Comparison of ENCODE assay signal across 8 cellular contexts in the genomic region with DNA sequence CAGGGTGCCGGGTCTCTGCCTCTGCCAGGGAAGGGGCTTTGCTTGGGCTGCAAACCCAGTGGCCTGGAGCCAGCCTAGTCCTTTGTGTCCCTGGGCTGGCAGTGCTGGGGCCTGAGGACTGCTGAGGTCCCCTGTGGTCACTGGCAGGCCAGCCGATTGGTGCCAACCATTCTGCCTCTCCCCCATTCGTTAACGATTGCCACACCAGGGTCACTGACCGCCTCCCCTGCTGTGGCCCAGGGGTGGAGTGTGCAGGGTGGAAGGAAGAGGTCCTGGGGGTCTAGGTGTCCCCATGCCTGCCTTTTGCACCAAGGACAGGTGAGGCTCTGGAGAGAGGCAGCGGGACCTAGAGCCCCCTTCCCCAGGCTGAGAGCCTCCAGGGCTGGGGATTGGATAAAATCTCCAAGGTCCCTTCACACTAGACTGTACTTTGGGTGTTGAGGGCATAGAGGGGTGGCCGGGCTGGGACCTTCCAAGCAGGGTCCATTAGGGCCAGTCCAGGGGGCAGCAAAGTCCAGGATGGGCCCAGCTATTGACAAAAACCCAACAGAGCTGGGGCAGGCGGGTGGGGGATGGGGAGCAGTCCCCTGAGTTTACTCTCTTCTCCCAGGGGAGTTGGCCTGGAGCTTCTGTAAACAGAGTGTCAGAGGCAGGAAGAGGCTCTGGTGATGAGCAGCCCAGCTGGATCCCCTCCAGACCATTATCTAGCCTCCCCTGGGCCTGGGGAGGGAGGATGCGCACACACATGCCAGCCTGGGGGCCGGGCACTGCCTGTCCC. TPM values are rescaled to one million over a fixed set of nuclear protein-coding genes. Genes with fewer than 3 reads are reported as not detected.
DNase-seq lines count a peak whose midpoint lies in the region; ATAC-seq and TF ChIP-seq lines count a peak whose summit lies in the region.

No MANE protein-coding gene starts in this region.

- TF ChIP-seq CTCF in SK-N-SH (IDR thresholded peaks at IDR 0.05) (no peak), foreskin keratinocyte (conservative IDR thresholded peaks at IDR 0.05) (no peak)

- H3K9me3 Mint-ChIP-seq in activated naive CD4-positive, alpha-beta T cell treated with anti-CD3 and anti-CD28 coated beads, Interleukin-2, amount 50 U/mL, for 24 hours: no peaks in the 10 kb centered on the region

- H3K9me2 ChIP-seq in SK-N-SH: no peaks in the 10 kb centered on the region

- in situ Hi-C loops in G401 (cut with HindIII; ENCODE audit: low sequenced_read_pairs): no loop called here

- H3K36me3 ChIP-seq in SK-N-SH (replicated peaks in 1 of 2; ENCODE audit: control insufficient read depth in 1 of 2, insufficient read depth in 2 of 2, low read length in 1 of 2): peaks cover 0 to under 1% of the 10 kb centered on the region in 2 experiments

- peak overlapping the region; percentile 64 for H3K9ac ChIP-seq in SK-N-SH

- peaks cover 17% of the 10 kb centered on the region for H3F3A ChIP-seq in SK-N-SH (replicated peaks; ENCODE audit: insufficient read depth)

- H3K27me3 ChIP-seq in SK-N-SH (ENCODE audit: insufficient read depth) (no peaks in the 10 kb centered on the region), foreskin keratinocyte (no peaks in the 10 kb centered on the region)

- peak overlapping the region; percentile 91 for H3K4me2 ChIP-seq in SK-N-SH

- peaks cover 54% of the 10 kb centered on the region for H3K79me2 ChIP-seq in SK-N-SH (ENCODE audit: insufficient read depth)

- CTCF ChIA-PET in SK-N-SH (lab: Yijun Ruan, JAX): interaction anchor here (0.9 to 32.1 kb wide), 8 partner anchors 9 to 119 kb away, joined by 4 to 558 read pairs (median 7); no protein-coding TSS in a partner anchor

- TF ChIP-seq EP300 in SK-N-SH (IDR thresholded peaks at IDR 0.05; ENCODE audit: borderline replicate concordance in 1 of 2, low read depth in 1 of 2, low read length in 1 of 2): peak; percentile 50 to 60; a peak in 3 of 4 replicates

- WGBS in SK-N-SH (ENCODE audit: low lambda C conversion rate): 7% methylated on average over 4 of the region's 10 CpGs

- H3K4me1 Mint-ChIP-seq in activated naive CD4-positive, alpha-beta T cell treated with anti-CD3 and anti-CD28 coated beads, Interleukin-2, amount 50 U/mL, for 24 hours: peaks cover 14% of the 10 kb centered on the region

- TF ChIP-seq RAD21 in SK-N-SH (IDR thresholded peaks at IDR 0.05; ENCODE audit: low read length): no peak

- H3K4me3 Mint-ChIP-seq in activated naive CD4-positive, alpha-beta T cell treated with anti-CD3 and anti-CD28 coated beads, Interleukin-2, amount 50 U/mL, for 24 hours: peak overlapping the region; percentile 82

- H4K20me1 ChIP-seq in SK-N-SH (ENCODE audit: insufficient read depth): peaks cover 33% of the 10 kb centered on the region

- POLR2A ChIA-PET in SK-N-SH (lab: Yijun Ruan, JAX): interaction anchor here (0.8 to 3.4 kb wide), 6 partner anchors 9 to 38 kb away, joined by 3 to 28 read pairs (median 4); no protein-coding TSS in a partner anchor

- ATAC-seq in foreskin keratinocyte (no peak), HG02973 (IDR thresholded peaks at IDR 0.05; ENCODE audit: unreplicated experiment) (no peak), GM18909 (IDR thresholded peaks at IDR 0.05; ENCODE audit: poor library complexity, unreplicated experiment) (no peak)

- H3K9me3 ChIP-seq in SK-N-SH: no peaks in the 10 kb centered on the region

- H3K4me1 ChIP-seq in SK-N-SH (ENCODE audit: control insufficient read depth in 1 of 2, insufficient read depth in 2 of 2, low read depth in 1 of 2, low read length in 1 of 2) (peaks cover 44 to 82% of the 10 kb centered on the region in 2 experiments), foreskin keratinocyte (peaks cover 19% of the 10 kb centered on the region)

- H3K4me3 ChIP-seq in SK-N-SH (ENCODE audit: low read depth in 2 of 2, low read length in 1 of 2): peak overlapping the region; percentile 77 to 92

- no peak overlapping the region for H2AFZ ChIP-seq in SK-N-SH (ENCODE audit: low read depth)

- H3K27ac ChIP-seq in SK-N-SH (ENCODE audit: low read depth in 2 of 2, low read length in 1 of 2) (peak overlapping the region; percentile 83), foreskin keratinocyte (no peak overlapping the region)

- no peaks in the 10 kb centered on the region for H3K27me3 Mint-ChIP-seq in activated naive CD4-positive, alpha-beta T cell treated with anti-CD3 and anti-CD28 coated beads, Interleukin-2, amount 50 U/mL, for 24 hours

- H3K36me3 Mint-ChIP-seq in activated naive CD4-positive, alpha-beta T cell treated with anti-CD3 and anti-CD28 coated beads, Interleukin-2, amount 50 U/mL, for 24 hours: no peaks in the 10 kb centered on the region

- no peak for DNase-seq in activated naive CD4-positive, alpha-beta T cell treated with anti-CD3 and anti-CD28 coated beads, Interleukin-2, amount 50 U/mL, for 16 hours
- DNase-seq in SK-N-SH: peak; percentile 85
- DNase-seq in foreskin keratinocyte: peak; percentile 18 to 33
- DNase-seq in retina: peak; percentile 21
- no peak for DNase-seq in G401 (ENCODE audit: low spot score)

- no peak overlapping the region for H3K27ac Mint-ChIP-seq in activated naive CD4-positive, alpha-beta T cell treated with anti-CD3 and anti-CD28 coated beads, Interleukin-2, amount 50 U/mL, for 24 hours

TF ChIP-seq in SK-N-SH, 30 proteins besides CTCF, POLR2A, EP300 and RAD21:
- TF ChIP-seq MXI1 (IDR thresholded peaks at IDR 0.05; ENCODE audit: low read depth, low read length): peak; percentile 74; the same call in 1 of the 2 replicates
- no peak for TF ChIP-seq ELF1 (IDR thresholded peaks at IDR 0.05)
- peak; percentile 86 for TF ChIP-seq NFIC (IDR thresholded peaks at IDR 0.05; ENCODE audit: borderline replicate concordance)
- 0 out of 2 replicates have a peak, but pooled peaks have one; percentile 43 for TF ChIP-seq POLR2AphosphoS5 (IDR thresholded peaks at IDR 0.05; ENCODE audit: low read depth, low read length)
- TF ChIP-seq, protein P1, sequence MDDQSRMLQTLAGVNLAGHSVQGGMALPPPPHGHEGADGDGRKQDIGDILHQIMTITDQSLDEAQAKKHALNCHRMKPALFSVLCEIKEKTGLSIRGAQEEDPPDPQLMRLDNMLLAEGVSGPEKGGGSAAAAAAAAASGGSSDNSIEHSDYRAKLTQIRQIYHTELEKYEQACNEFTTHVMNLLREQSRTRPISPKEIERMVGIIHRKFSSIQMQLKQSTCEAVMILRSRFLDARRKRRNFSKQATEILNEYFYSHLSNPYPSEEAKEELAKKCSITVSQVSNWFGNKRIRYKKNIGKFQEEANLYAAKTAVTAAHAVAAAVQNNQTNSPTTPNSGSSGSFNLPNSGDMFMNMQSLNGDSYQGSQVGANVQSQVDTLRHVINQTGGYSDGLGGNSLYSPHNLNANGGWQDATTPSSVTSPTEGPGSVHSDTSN (IDR thresholded peaks at IDR 0.05): peak; percentile 67
- TF ChIP-seq, protein P2, sequence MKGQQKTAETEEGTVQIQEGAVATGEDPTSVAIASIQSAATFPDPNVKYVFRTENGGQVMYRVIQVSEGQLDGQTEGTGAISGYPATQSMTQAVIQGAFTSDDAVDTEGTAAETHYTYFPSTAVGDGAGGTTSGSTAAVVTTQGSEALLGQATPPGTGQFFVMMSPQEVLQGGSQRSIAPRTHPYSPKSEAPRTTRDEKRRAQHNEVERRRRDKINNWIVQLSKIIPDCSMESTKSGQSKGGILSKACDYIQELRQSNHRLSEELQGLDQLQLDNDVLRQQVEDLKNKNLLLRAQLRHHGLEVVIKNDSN (IDR thresholded peaks at IDR 0.05; ENCODE audit: borderline replicate concordance, low read depth): no peak
- TF ChIP-seq RXRA (IDR thresholded peaks at IDR 0.05; ENCODE audit: borderline replicate concordance, low read depth): no peak; the same call in 1 of the 2 replicates
- peak; percentile 66 for TF ChIP-seq CHD2 (IDR thresholded peaks at IDR 0.05; ENCODE audit: low read length, partially characterized antibody)
- TF ChIP-seq, protein P3, sequence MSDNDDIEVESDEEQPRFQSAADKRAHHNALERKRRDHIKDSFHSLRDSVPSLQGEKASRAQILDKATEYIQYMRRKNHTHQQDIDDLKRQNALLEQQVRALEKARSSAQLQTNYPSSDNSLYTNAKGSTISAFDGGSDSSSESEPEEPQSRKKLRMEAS (IDR thresholded peaks at IDR 0.05; ENCODE audit: low read depth): peak; percentile 29; the same call in 1 of the 2 replicates
- no peak for TF ChIP-seq SMC3 (IDR thresholded peaks at IDR 0.05; ENCODE audit: low read depth, low read length)
- TF ChIP-seq TCF12 (IDR thresholded peaks at IDR 0.05): peak; percentile 78
- peak; percentile 39; the same call in 1 of the 2 replicates for TF ChIP-seq GATA2 (CRISPR knock-in tag; IDR thresholded peaks at IDR 0.05)

RNA-seq across cellular contexts. Expression of a gene that starts 1.1 kb away (rescaled TPM):
- polyA plus RNA-seq in SK-N-SH (2012; rRNA removed): 11.4 and 37.4 TPM in 2 replicates
- 14.5 and 28.9 TPM in 2 replicates for polyA plus RNA-seq in SK-N-SH (2012; cell fraction: cytosol; rRNA removed)
- polyA plus RNA-seq in SK-N-SH (2012; cell fraction: nucleus; rRNA removed): 42.9 and 52.9 TPM in 2 replicates
- 1.8 and 2.3 TPM in 2 replicates for total RNA-seq in foreskin keratinocyte
- polyA plus RNA-seq in foreskin keratinocyte: 1.5 and 2.0 TPM in 2 replicates
- total RNA-seq in G401 (2014; rRNA removed; shearing (Covaris generic)): 9.9 and 14.4 TPM in 2 replicates

RNA-seq across cellular contexts. Expression of a gene that starts 21.6 kb away (rescaled TPM):
- polyA plus RNA-seq in SK-N-SH (2012; rRNA removed): 96.3 and 96.4 TPM in 2 replicates
- polyA plus RNA-seq in SK-N-SH (2012; cell fraction: cytosol; rRNA removed): 52.4 and 75.8 TPM in 2 replicates
- polyA plus RNA-seq in SK-N-SH (2012; cell fraction: nucleus; rRNA removed): 95.5 and 121 TPM in 2 replicates
- total RNA-seq in foreskin keratinocyte: 42.8 and 49.2 TPM in 2 replicates
- polyA plus RNA-seq in foreskin keratinocyte: 73.7 and 76.5 TPM in 2 replicates
- total RNA-seq in G401 (2014; rRNA removed; shearing (Covaris generic)): 68.3 and 83.9 TPM in 2 replicates

RNA-seq across cellular contexts. Expression of a gene that starts 43.6 kb away (rescaled TPM):
- polyA plus RNA-seq in SK-N-SH (2012; rRNA removed) (21.9 and 25.8 TPM in 2 replicates), foreskin keratinocyte (17.1 and 17.5 TPM in 2 replicates)
- 6.6 and 7.3 TPM in 2 replicates for polyA plus RNA-seq in SK-N-SH (2012; cell fraction: cytosol; rRNA removed)
- polyA plus RNA-seq in SK-N-SH (2012; cell fraction: nucleus; rRNA removed): 166 and 305 TPM in 2 replicates
- total RNA-seq in foreskin keratinocyte: 22.7 and 24.3 TPM in 2 replicates
- total RNA-seq in G401 (2014; rRNA removed; shearing (Covaris generic)): 34.2 and 39.5 TPM in 2 replicates

RNA-seq across cellular contexts. Expression of a gene that starts 52.9 kb away (rescaled TPM):
- polyA plus RNA-seq in SK-N-SH (2012; rRNA removed) (48.7 and 52.6 TPM in 2 replicates), foreskin keratinocyte (39.8 and 47.8 TPM in 2 replicates)
- polyA plus RNA-seq in SK-N-SH (2012; cell fraction: cytosol; rRNA removed): 34.6 and 46.2 TPM in 2 replicates
- polyA plus RNA-seq in SK-N-SH (2012; cell fraction: nucleus; rRNA removed): 88.0 and 107 TPM in 2 replicates
- 62.4 and 67.4 TPM in 2 replicates for total RNA-seq in foreskin keratinocyte
- 79.4 and 89.7 TPM in 2 replicates for total RNA-seq in G401 (2014; rRNA removed; shearing (Covaris generic))

RNA-seq across cellular contexts. Expression of a gene that starts 56.9 kb away (rescaled TPM):
- polyA plus RNA-seq in SK-N-SH (2012; rRNA removed) (3.3 and 6.5 TPM in 2 replicates), foreskin keratinocyte (9.5 TPM in 2 replicates)
- polyA plus RNA-seq in SK-N-SH (2012; cell fraction: cytosol; rRNA removed): 3.5 and 5.8 TPM in 2 replicates
- 18.3 and 22.6 TPM in 2 replicates for polyA plus RNA-seq in SK-N-SH (2012; cell fraction: nucleus; rRNA removed)
- total RNA-seq in foreskin keratinocyte: 5.0 and 5.3 TPM in 2 replicates
- 0.44 and 0.80 TPM in 2 replicates for total RNA-seq in G401 (2014; rRNA removed; shearing (Covaris generic))

Comparison
In these comparisons a context has a peak if more than half of its experiments do, and no peak if none do; other contexts are left out.
1. DNase-seq: peak in SK-N-SH (single experiment), foreskin keratinocyte (2 of 2) and retina (single experiment); none in activated naive CD4-positive, alpha-beta T cell treated with anti-CD3 and anti-CD28 coated beads, Interleukin-2, amount 50 U/mL, for 16 hours (single experiment) and G401 (single experiment).